37 cellular contexts compared by ENCODE assay signal in the genomic region with DNA sequence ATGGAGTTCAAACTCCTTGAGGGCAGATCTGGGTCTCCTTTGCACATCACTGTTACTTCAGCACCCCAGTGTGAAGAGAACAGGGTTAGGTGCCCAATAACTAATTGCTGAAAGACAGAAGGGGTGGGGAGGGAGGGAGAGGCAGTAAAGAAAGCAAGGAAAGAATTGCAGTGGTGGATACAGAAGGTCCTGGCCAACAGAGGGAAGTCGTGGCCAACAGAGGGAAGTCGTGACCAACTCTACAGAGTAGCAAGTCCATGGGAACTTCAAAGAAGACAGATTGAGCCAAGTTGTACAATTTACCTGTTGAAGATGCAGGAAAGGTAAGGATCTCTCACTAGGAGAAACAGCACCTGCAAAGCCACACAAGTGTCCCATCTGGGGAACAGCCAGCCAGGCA. TPM values are rescaled to one million over a fixed set of nuclear protein-coding genes. Genes with fewer than 3 reads are reported as not detected.
"Had no signal": no experiment of that assay in that cellular context is flagged by ENCODE, and none has a peak within 500 bp of the region (broad histone marks: within the 10 kb centered on the region; RNA-seq: fewer than 3 reads in every experiment).

No MANE protein-coding gene starts in this region.

- H3K27me3 Mint-ChIP-seq: activated CD8-positive, alpha-beta T cell treated with anti-CD3 and anti-CD28 coated beads for 36 hours; natural killer cell treated with Interleukin-12 subunit alpha and Interleukin-12 subunit beta and Interleukin-15 and Interleukin-18, amount 100 ng/mL, for 72 hours; type B pancreatic cell had no signal

- ATAC-seq: activated CD8-positive, alpha-beta T cell treated with anti-CD3 and anti-CD28 coated beads for 36 hours; activated T-cell treated with anti-CD3 and anti-CD28 coated beads, Interleukin-2, amount 50 U/mL, for 4 hours; activated T-helper 17 cell treated with anti-CD3 and anti-CD28 coated beads, Interleukin-2, amount 50 U/mL, for 72 hours; gastroesophageal sphincter; left lobe of liver; mucosa of descending colon; natural killer cell treated with Interleukin-12 subunit alpha and Interleukin-12 subunit beta and Interleukin-15 and Interleukin-18, amount 100 ng/mL, for 72 hours; pancreas; psoas muscle; stimulated activated naive B cell treated with anti-CD40 and anti-IgM and Interleukin-4, amounts not matched to agents 10 μg/mL and 1 μg/mL and 100 μg/mL, for 72 hours; T-helper 17 cell had no signal

- H3K36me3 Mint-ChIP-seq: natural killer cell treated with Interleukin-12 subunit alpha and Interleukin-12 subunit beta and Interleukin-15 and Interleukin-18, amount 100 ng/mL, for 72 hours; stimulated activated naive B cell treated with anti-CD40 and anti-IgM and Interleukin-4, amounts not matched to agents 10 μg/mL and 1 μg/mL and 100 μg/mL, for 72 hours; type B pancreatic cell had no signal

- H3K4me3 Mint-ChIP-seq: activated B cell treated with CpG ODN at 0.5 μM for 24 hours; activated CD8-positive, alpha-beta T cell treated with anti-CD3 and anti-CD28 coated beads for 36 hours; activated T-cell treated with anti-CD3 and anti-CD28 coated beads, Interleukin-2, amount 50 U/mL, for 4 hours; activated T-helper 17 cell treated with anti-CD3 and anti-CD28 coated beads, Interleukin-2, amount 50 U/mL, for 72 hours; natural killer cell treated with Interleukin-12 subunit alpha and Interleukin-12 subunit beta and Interleukin-15 and Interleukin-18, amount 100 ng/mL, for 72 hours; stimulated activated naive B cell treated with anti-CD40 and anti-IgM and Interleukin-4, amounts not matched to agents 10 μg/mL and 1 μg/mL and 100 μg/mL, for 72 hours; T-helper 17 cell; type B pancreatic cell had no signal

- DNase-seq: activated B cell treated with CpG ODN at 0.5 μM for 24 hours; activated CD4-positive, alpha-beta T cell treated with anti-CD3 and anti-CD28 coated beads, Interleukin-2, amount 50 U/mL, for 1 hour; activated CD8-positive, alpha-beta T cell treated with anti-CD3 and anti-CD28 coated beads for 36 hours; activated gamma-delta T cell treated with Interleukin-2 at 50 U/mL for 16 hours; activated naive CD4-positive, alpha-beta T cell treated with anti-CD3 and anti-CD28 coated beads, Interleukin-2, amount 50 U/mL, for 16 hours; activated T-cell treated with anti-CD3 and anti-CD28 coated beads, Interleukin-2, amount 50 U/mL, for 4 hours; amniotic stem cell; brain microvascular endothelial cell; cortex of kidney; head of caudate nucleus; hypothalamus; kidney glomerular epithelial cell; mucosa of descending colon; nucleus accumbens; pancreas; psoas muscle; stimulated activated CD4-positive, alpha-beta T cell treated with anti-CD3 and anti-CD28 coated beads, Interleukin-1b, Interleukin-23, amount 100 ng/mL, for 48 hours; stimulated activated CD4-positive, alpha-beta T cell treated with anti-CD3 and anti-CD28 coated beads, Interleukin-4, amount 100 ng/mL, for 4 hours; stimulated activated CD8-positive, alpha-beta memory T cell treated with anti-CD3 and anti-CD28 coated beads, Interleukin-4, amount 100 ng/mL, for 48 hours; stimulated activated naive B cell treated with anti-CD40 and anti-IgM and Interleukin-4, amounts not matched to agents 10 μg/mL and 1 μg/mL and 100 μg/mL, for 72 hours; T-helper 17 cell; T1000; uterus had no signal

- H3K27ac Mint-ChIP-seq: activated B cell treated with CpG ODN at 0.5 μM for 24 hours; activated CD8-positive, alpha-beta T cell treated with anti-CD3 and anti-CD28 coated beads for 36 hours; activated T-helper 17 cell treated with anti-CD3 and anti-CD28 coated beads, Interleukin-2, amount 50 U/mL, for 72 hours; stimulated activated naive B cell treated with anti-CD40 and anti-IgM and Interleukin-4, amounts not matched to agents 10 μg/mL and 1 μg/mL and 100 μg/mL, for 72 hours; T-helper 17 cell; type B pancreatic cell had no signal

- H3K4me1 Mint-ChIP-seq: activated B cell treated with CpG ODN at 0.5 μM for 24 hours; activated T-helper 17 cell treated with anti-CD3 and anti-CD28 coated beads, Interleukin-2, amount 50 U/mL, for 72 hours had no signal

- H3K9me3 Mint-ChIP-seq: activated B cell treated with CpG ODN at 0.5 μM for 24 hours; activated CD8-positive, alpha-beta T cell treated with anti-CD3 and anti-CD28 coated beads for 36 hours; activated T-cell treated with anti-CD3 and anti-CD28 coated beads, Interleukin-2, amount 50 U/mL, for 4 hours; activated T-helper 17 cell treated with anti-CD3 and anti-CD28 coated beads, Interleukin-2, amount 50 U/mL, for 72 hours; natural killer cell treated with Interleukin-12 subunit alpha and Interleukin-12 subunit beta and Interleukin-15 and Interleukin-18, amount 100 ng/mL, for 72 hours; stimulated activated naive B cell treated with anti-CD40 and anti-IgM and Interleukin-4, amounts not matched to agents 10 μg/mL and 1 μg/mL and 100 μg/mL, for 72 hours; type B pancreatic cell had no signal

- H3K27me3 ChIP-seq: brain microvascular endothelial cell, gastroesophageal sphincter, pancreas, uterus had no signal

- H3K9me3 ChIP-seq: gastroesophageal sphincter, mucosa of descending colon, pancreas, psoas muscle, uterus had no signal

- H3K27ac ChIP-seq: brain microvascular endothelial cell, gastroesophageal sphincter, pancreas, psoas muscle, uterus had no signal

- H3K4me2 ChIP-seq: smooth muscle cell had no signal

RNA-seq across cellular contexts. Expression of gene CCNJL, which starts 27.1 kb away (rescaled TPM):
- total RNA-seq: activated CD8-positive, alpha-beta T cell treated with anti-CD3 and anti-CD28 coated beads for 36 hours; activated T-helper 17 cell treated with anti-CD3 and anti-CD28 coated beads, Interleukin-2, amount 50 U/mL, for 72 hours; fibroblast of lung had no signal

RNA-seq across cellular contexts. Expression of gene FABP6, which starts 56.0 kb away (rescaled TPM):
- total RNA-seq: activated B cell treated with CpG ODN at 0.5 μM for 24 hours; activated CD8-positive, alpha-beta T cell treated with anti-CD3 and anti-CD28 coated beads for 36 hours; activated T-cell treated with anti-CD3 and anti-CD28 coated beads, Interleukin-2, amount 50 U/mL, for 4 hours; astrocyte; cardiac septum; chondrocyte; endothelial cell of umbilical vein; fibroblast of lung; fibroblast of villous mesenchyme; gastroesophageal sphincter; left lobe of liver; mesenteric fat pad; mucosa of descending colon; myocyte; natural killer cell treated with Interleukin-12 subunit alpha and Interleukin-12 subunit beta and Interleukin-15 and Interleukin-18, amount 100 ng/mL, for 72 hours; pancreas; smooth muscle cell; T-helper 17 cell had no signal
- polyA plus RNA-seq: endothelial cell of umbilical vein, fibroblast of lung, pancreas had no signal
